Comparison of ENCODE assay signal across 8 cellular contexts in the genomic region with DNA sequence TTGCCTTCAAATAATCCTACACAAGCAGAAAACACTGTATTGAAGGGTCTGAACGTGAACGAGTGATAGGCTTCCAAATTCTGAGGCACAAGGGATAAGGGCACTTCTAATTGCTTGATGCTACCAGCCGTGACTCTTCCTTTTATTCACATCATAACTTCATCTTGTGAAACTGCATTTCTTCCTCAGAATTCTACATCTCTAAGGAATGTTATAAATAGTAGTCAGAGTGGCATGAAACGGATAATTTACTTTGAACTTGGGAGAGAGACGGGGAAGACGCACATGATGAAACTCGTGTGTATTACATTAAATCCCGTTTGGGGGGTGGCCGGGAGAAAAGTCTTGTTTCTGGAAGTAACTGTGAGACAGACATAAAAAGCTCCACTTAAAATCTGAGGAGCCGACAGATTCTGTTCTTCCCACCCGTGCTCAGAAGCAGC. TPM values are rescaled to one million over a fixed set of nuclear protein-coding genes. Genes with fewer than 3 reads are reported as not detected.
DNase-seq lines count a peak whose midpoint lies in the region; ATAC-seq and TF ChIP-seq lines count a peak whose summit lies in the region.

No MANE protein-coding gene starts in this region.

- ATAC-seq in activated B cell treated with CpG ODN at 0.5 μM for 24 hours (ENCODE audit: low read depth) (no peak), gastroesophageal sphincter (no peak), gastrocnemius medialis (peak; percentile 17 to 30), HG02798 (IDR thresholded peaks at IDR 0.05; ENCODE audit: poor library complexity, unreplicated experiment) (no peak)

- DNase-seq in AG20443 (ENCODE audit: low spot score): peak; percentile 37
- DNase-seq in H7: peak; percentile 26
- DNase-seq in activated B cell treated with CpG ODN at 0.5 μM for 24 hours: no peak
- no peak for DNase-seq in gastrocnemius medialis
- DNase-seq in T1000 (lab: John Stamatoyannopoulos, UW): no peak
- no peak for DNase-seq in GOT3 (lab: John Stamatoyannopoulos, UW)

- TF ChIP-seq POLR2A in gastroesophageal sphincter (IDR thresholded peaks at IDR 0.05) (no peak), gastrocnemius medialis (IDR thresholded peaks at IDR 0.05) (no peak)

- H3K27me3 Mint-ChIP-seq in activated B cell treated with CpG ODN at 0.5 μM for 24 hours: peaks cover 8% of the 10 kb centered on the region

- no peaks in the 10 kb centered on the region for H3K9me3 Mint-ChIP-seq in activated B cell treated with CpG ODN at 0.5 μM for 24 hours

- H3K4me3 Mint-ChIP-seq in activated B cell treated with CpG ODN at 0.5 μM for 24 hours: peak overlapping the region; percentile 89

- peaks cover 4 to 24% (median 11%) of the 10 kb centered on the region in 3 donors for H3K4me1 ChIP-seq in gastroesophageal sphincter
- H3K4me1 ChIP-seq in gastrocnemius medialis: peaks cover 27 to 40% of the 10 kb centered on the region in 2 donors

- CTCF ChIA-PET in activated B cell treated with CpG ODN at 0.5 μM for 24 hours (lab: Charles Lee): interaction anchor here (1.1 to 2.6 kb wide), 4 partner anchors 10 to 656 kb away, joined by 5 to 14 read pairs (median 8); a partner anchor contains a TSS

- 1 to 4% methylated on average over 7 to 10 of the region's 11 CpGs for WGBS in gastroesophageal sphincter (ENCODE audit: low coverage in 1 of 2), 2 donors

- TF ChIP-seq EP300 in gastroesophageal sphincter (IDR thresholded peaks at IDR 0.05): no peak

- POLR2A ChIA-PET in activated B cell treated with CpG ODN at 0.5 μM for 24 hours (lab: Charles Lee): interaction anchor here (0.7 to 2.6 kb wide), 7 partner anchors 450 to 685 kb away, joined by 3 to 15 read pairs (median 4); a partner anchor contains a TSS

- H3K9me3 ChIP-seq in gastroesophageal sphincter (peaks cover 0 to 6% (median 0%) of the 10 kb centered on the region in 3 donors), gastrocnemius medialis (no peaks in the 10 kb centered on the region)

- peak overlapping the region; percentile 76 for H3K4me3 ChIP-seq in H7 (ENCODE audit: insufficient read depth, low read depth, low read length)
- H3K4me3 ChIP-seq in gastroesophageal sphincter: peak overlapping the region; percentile 50 to 59
- H3K4me3 ChIP-seq in gastrocnemius medialis: peak overlapping the region; percentile 72 to 90 (median 78)

- H3K27ac ChIP-seq in gastroesophageal sphincter (peak overlapping the region; percentile 60 to 94 (median 90)), gastrocnemius medialis (peak overlapping the region; percentile 84 to 96 (median 93))

- H3K27ac Mint-ChIP-seq in activated B cell treated with CpG ODN at 0.5 μM for 24 hours: peak overlapping the region; percentile 78

- in situ Hi-C loops in gastrocnemius medialis (cut with MboI; ENCODE audit: low sequenced_read_pairs in 4 of 4): loop anchor here (5.0 to 25.0 kb wide), 3 partner anchors 146 to 661 kb away; a partner anchor contains a TSS

- H3K27me3 ChIP-seq in H7 (ENCODE audit: control insufficient read depth, insufficient read depth, low read length) (no peaks in the 10 kb centered on the region), gastroesophageal sphincter (peaks cover 8% of the 10 kb centered on the region), gastrocnemius medialis (no peaks in the 10 kb centered on the region)

- peaks cover 38% of the 10 kb centered on the region for H3K4me1 Mint-ChIP-seq in activated B cell treated with CpG ODN at 0.5 μM for 24 hours

- intact Hi-C loops in activated B cell treated with CpG ODN at 0.5 μM for 24 hours (cut with micrococcal nuclease): loop anchor here (5.0 kb wide), 1 partner anchor 1966 kb away; a partner anchor contains a TSS
- intact Hi-C loops in gastrocnemius medialis (cut with DNase I; ENCODE audit: low total_unique reads): loop anchor here (5.0 to 10.0 kb wide), 2 partner anchors 109 to 336 kb away; a partner anchor contains a TSS

- TF ChIP-seq CTCF in activated B cell treated with CpG ODN at 0.5 μM for 24 hours (IDR thresholded peaks at IDR 0.05): no peak
- TF ChIP-seq CTCF in gastroesophageal sphincter (IDR thresholded peaks at IDR 0.05): no peak
- no peak for TF ChIP-seq CTCF in gastrocnemius medialis (IDR thresholded peaks at IDR 0.05 in 4 of 5, conservative IDR thresholded peaks at IDR 0.05 in 1 of 5)

- H3K36me3 ChIP-seq in H7 (replicated peaks; ENCODE audit: control insufficient read depth, insufficient read depth, low read length) (peaks cover 19% of the 10 kb centered on the region), gastroesophageal sphincter (peaks cover 0 to 37% of the 10 kb centered on the region in 2 donors), gastrocnemius medialis (peaks cover 0 to 35% of the 10 kb centered on the region in 2 donors)

- peaks cover 42% of the 10 kb centered on the region for H3K36me3 Mint-ChIP-seq in activated B cell treated with CpG ODN at 0.5 μM for 24 hours (ENCODE audit: low read depth)

RNA-seq across cellular contexts. Expression of a gene that starts 0.8 kb away (rescaled TPM):
- total RNA-seq in H7 (2014; rRNA removed; shearing (Covaris generic)): 109 and 118 TPM in 2 replicates
- total RNA-seq in activated B cell treated with CpG ODN at 0.5 μM for 24 hours: 53.1 and 55.8 TPM in 2 replicates
- total RNA-seq in gastroesophageal sphincter: 10 to 100 TPM; 30.9 to 48.9 (median 47.9) TPM
- total RNA-seq in gastrocnemius medialis: 10 to 100 TPM; 54.9 to 88.3 (median 77.7) TPM

Comparison
In these comparisons a context has a peak if more than half of its experiments do, and no peak if none do; other contexts are left out.
1. DNase-seq: peak in AG20443 (single experiment) and H7 (single experiment); none in activated B cell treated with CpG ODN at 0.5 μM for 24 hours (single experiment), gastrocnemius medialis (0 of 2), T1000 (single experiment) and GOT3 (single experiment).
2. ATAC-seq: peak in gastrocnemius medialis (2 of 2); none in activated B cell treated with CpG ODN at 0.5 μM for 24 hours (single experiment), gastroesophageal sphincter (single experiment) and HG02798 (single experiment).
3. Peak in every context shown above with its lines, with median percentiles within 50 percentile points of each other: H3K4me3 ChIP-seq.